Comparison of ENCODE assay signal across 8 cellular contexts in genomic region chr17:77325826-77326581, GRCh38.
DNase-seq lines count a peak whose midpoint lies in the region; ATAC-seq and TF ChIP-seq lines count a peak whose summit lies in the region.

No MANE protein-coding gene starts in this region.

- H3K4me3 ChIP-seq in HCT116 (replicated peaks in 1 of 2; ENCODE audit: low read depth in 1 of 2, low read length in 2 of 2) (no peak overlapping the region), adrenal gland (no peak overlapping the region), muscle layer of colon (ENCODE audit: low read depth in 1 of 2, low read length in 2 of 2) (peak overlapping the region in 1 of 2 donors; percentile 16)

- POLR2A ChIA-PET in HCT116 (lab: Charles Lee) = interaction anchor here (1.1 to 1.3 kb wide), 2 partner anchors 39 to 632 kb away, joined by 3 read pairs; partner anchors contain the start of gene TNRC6C

- DNase-seq in AG08396 (ENCODE audit: low spot score) (peak; percentile 9), HCT116 (ENCODE audit: low read depth, low spot score) (no peak), adrenal gland (peak in 4 of 7 donors; percentile 25 to 54 (median 26)), NCI-H2196 (lab: John Stamatoyannopoulos, UW; ENCODE audit: unreplicated experiment) (no peak), DMS 273 treated with DMSO at 0.1 percent for 48 hours (lab: John Stamatoyannopoulos, UW) (no peak), NCI-H1105 (lab: John Stamatoyannopoulos, UW) (no peak), NCI-H2171 treated with DMSO at 0.1 percent for 48 hours (lab: John Stamatoyannopoulos, UW) (no peak)

- CTCF ChIA-PET in HCT116 (lab: Charles Lee) = no interaction called here

- H3K36me3 ChIP-seq in HCT116 (ENCODE audit: control insufficient read depth in 1 of 2, insufficient read depth in 2 of 2, low read length in 2 of 2) (peaks cover 0 to 5% of the 10 kb centered on the region in 2 experiments; a peak in 1 of 4 replicates), adrenal gland (replicated peaks in 1 of 2) (no peaks in the 10 kb centered on the region), muscle layer of colon (ENCODE audit: insufficient read depth, low read length) (no peaks in the 10 kb centered on the region)

- BruUV-seq in HCT116 (replicated peaks; lab: Mats Ljungman, UMichigan) = no TSS peak

- TF ChIP-seq POLR2A in HCT116 (IDR thresholded peaks at IDR 0.05; ENCODE audit: borderline replicate concordance, extremely low read depth, insufficient read depth, insufficient read length) = no peak
- TF ChIP-seq POLR2A in adrenal gland (IDR thresholded peaks at IDR 0.05) = no peak

- WGBS in adrenal gland, 4 donors = 84 to 91% (median 89%) methylated on average over 20 to 21 of the region's 21 CpGs

- RAD21 ChIA-PET in HCT116 (lab: Charles Lee; ENCODE audit: low non-redundant PET in 1 of 2, low total read pairs in 2 of 2, uncharacterized antibody in 2 of 2, unreplicated experiment in 2 of 2) = interaction anchor here in 1 of 2 experiments (0.7 kb wide), 1 partner anchor 12 kb away, joined by 3 read pairs; no protein-coding TSS in a partner anchor

- H4K20me1 ChIP-seq in HCT116 (ENCODE audit: insufficient read depth) = peaks cover 15% of the 10 kb centered on the region; the same call in 1 of the 2 replicates

- no peak for TF ChIP-seq RAD21 in HCT116 (IDR thresholded peaks at IDR 0.05; ENCODE audit: low read depth)

- H3K9me3 ChIP-seq in HCT116 (ENCODE audit: control insufficient read depth in 1 of 2, insufficient read depth in 1 of 2, low read depth in 1 of 2, low read length in 2 of 2) = no peaks in the 10 kb centered on the region
- no peaks in the 10 kb centered on the region for H3K9me3 ChIP-seq in adrenal gland (replicated peaks in 1 of 3)
- H3K9me3 ChIP-seq in muscle layer of colon (ENCODE audit: low read length) = no peaks in the 10 kb centered on the region

- no peaks in the 10 kb centered on the region for H3K9me2 ChIP-seq in HCT116 (ENCODE audit: insufficient read depth)

- H3K27me3 ChIP-seq in HCT116 (ENCODE audit: insufficient read depth, low read length) (no peaks in the 10 kb centered on the region), adrenal gland (no peaks in the 10 kb centered on the region), muscle layer of colon (ENCODE audit: control insufficient read depth in 1 of 2, insufficient read depth in 2 of 2, low read length in 2 of 2) (no peaks in the 10 kb centered on the region)

- H3K9ac ChIP-seq in HCT116 (ENCODE audit: low read length) = 0 out of 2 replicates have a peak overlapping the region, but pooled peaks have one; percentile 87
- peak overlapping the region; percentile 40 for H3K9ac ChIP-seq in muscle layer of colon (ENCODE audit: low read length)

- intact Hi-C loops in HCT116 (cut with micrococcal nuclease) (no loop called here), adrenal gland (cut with DNase I) (loop anchor here in 1 of 2 donors (5.0 kb wide), 2 partner anchors 101 to 166 kb away; no protein-coding TSS in a partner anchor)

- H2AFZ ChIP-seq in HCT116 (ENCODE audit: low read depth, low read length, poor library complexity, severe bottlenecking) = no peak overlapping the region

- H3K79me2 ChIP-seq in HCT116 (ENCODE audit: insufficient read depth, low read length) = peaks cover 98% of the 10 kb centered on the region

- H3K4me1 ChIP-seq in HCT116 (ENCODE audit: control insufficient read depth in 1 of 2, insufficient read depth in 2 of 2, low read length in 2 of 2) = peaks cover 46 to 67% of the 10 kb centered on the region in 2 experiments
- H3K4me1 ChIP-seq in adrenal gland (replicated peaks in 1 of 2) = peaks cover 35 to 43% of the 10 kb centered on the region in 2 donors
- peaks cover 62% of the 10 kb centered on the region for H3K4me1 ChIP-seq in muscle layer of colon (ENCODE audit: insufficient read depth, low read length)

- no peak for ATAC-seq in HCT116

- H3K4me2 ChIP-seq in HCT116 (ENCODE audit: low read length) = 0 out of 2 replicates have a peak overlapping the region, but pooled peaks have one; percentile 96

- TF ChIP-seq CTCF in HCT116 (IDR thresholded peaks at IDR 0.05 in 2 of 3, conservative IDR thresholded peaks at IDR 0.05 in 1 of 3; ENCODE audit: borderline replicate concordance in 1 of 3, insufficient read depth in 1 of 3, low read depth in 2 of 3, low read length in 2 of 3) (no peak), adrenal gland (IDR thresholded peaks at IDR 0.05) (no peak)

- H3K27ac ChIP-seq in HCT116 (ENCODE audit: low read depth, low read length) = peak overlapping the region; percentile 98
- H3K27ac ChIP-seq in adrenal gland = peak overlapping the region in 3 of 5 donors; percentile 48 to 99 (median 97)
- peak overlapping the region; percentile 76 for H3K27ac ChIP-seq in muscle layer of colon (ENCODE audit: low read depth, low read length)

TF ChIP-seq in HCT116, 20 proteins besides CTCF, POLR2A, EP300 and RAD21:
- TF ChIP-seq SIN3A (IDR thresholded peaks at IDR 0.05; ENCODE audit: low read depth) (no peak), EZH2phosphoT487 (IDR thresholded peaks at IDR 0.05; ENCODE audit: borderline replicate concordance) (no peak), CEBPB (IDR thresholded peaks at IDR 0.05; ENCODE audit: low read depth) (no peak), CBX3 (IDR thresholded peaks at IDR 0.05; ENCODE audit: low read depth) (no peak), ZNF274 (IDR thresholded peaks at IDR 0.05; ENCODE audit: low read depth, low read length) (no peak), SRF (IDR thresholded peaks at IDR 0.05; ENCODE audit: low read depth) (no peak), REST (IDR thresholded peaks at IDR 0.05; ENCODE audit: low read depth) (no peak), EZH2 (IDR thresholded peaks at IDR 0.05) (no peak)
- TF ChIP-seq, protein P1, sequence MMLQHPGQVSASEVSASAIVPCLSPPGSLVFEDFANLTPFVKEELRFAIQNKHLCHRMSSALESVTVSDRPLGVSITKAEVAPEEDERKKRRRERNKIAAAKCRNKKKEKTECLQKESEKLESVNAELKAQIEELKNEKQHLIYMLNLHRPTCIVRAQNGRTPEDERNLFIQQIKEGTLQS (IDR thresholded peaks at IDR 0.05) = no peak
- TF ChIP-seq, protein P2, sequence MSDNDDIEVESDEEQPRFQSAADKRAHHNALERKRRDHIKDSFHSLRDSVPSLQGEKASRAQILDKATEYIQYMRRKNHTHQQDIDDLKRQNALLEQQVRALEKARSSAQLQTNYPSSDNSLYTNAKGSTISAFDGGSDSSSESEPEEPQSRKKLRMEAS (IDR thresholded peaks at IDR 0.05) = no peak

Comparison
In these comparisons a context has a peak if more than half of its experiments do, and no peak if none do; other contexts are left out.
1. DNase-seq: peak in AG08396 (single experiment) and adrenal gland (4 of 7); none in HCT116 (single experiment), NCI-H2196 (single experiment), DMS 273 treated with DMSO at 0.1 percent for 48 hours (single experiment), NCI-H1105 (single experiment) and NCI-H2171 treated with DMSO at 0.1 percent for 48 hours (single experiment).
2. Peak in every context shown above with its lines, with median percentiles within 50 percentile points of each other: H3K27ac ChIP-seq.